In genomic region chr12:75725505-75726120, GRCh38 we compare ENCODE assay signal across 10 cellular contexts.
DNase-seq lines count a peak whose midpoint lies in the region; ATAC-seq and TF ChIP-seq lines count a peak whose summit lies in the region.
"Had no signal": no experiment of that assay in that cellular context is flagged by ENCODE, and none has a peak within 500 bp of the region (broad histone marks: within the 10 kb centered on the region; RNA-seq: fewer than 3 reads in every experiment).

No MANE protein-coding gene starts in this region.

- H3K36me3 Mint-ChIP-seq in MCF 10A (ENCODE audit: insufficient read depth, unreplicated experiment): no peaks in the 10 kb centered on the region
- H3K36me3 Mint-ChIP-seq: T-cell had no signal

- no peak overlapping the region for H3K4me3 ChIP-seq in breast epithelium
- H3K4me3 ChIP-seq in Panc1 (ENCODE audit: low read depth in 2 of 2, low read length in 2 of 2): 0 out of 4 replicates have a peak overlapping the region, but pooled peaks of 1 of the 2 experiments have one; percentile 2
- H3K4me3 ChIP-seq in fibroblast of the aortic adventitia (ENCODE audit: low read depth, low read length): no peak overlapping the region
- H3K4me3 ChIP-seq in transverse colon: no peak overlapping the region

- DNase-seq in MCF 10A (ENCODE audit: unreplicated experiment) (peak; percentile 79), breast epithelium (ENCODE audit: low spot score in 2 of 2) (no peak), Panc1 (ENCODE audit: low read depth, low spot score) (no peak), fibroblast of the aortic adventitia (ENCODE audit: low read depth) (peak; percentile 75), transverse colon (no peak), GM13976 (ENCODE audit: low spot score) (no peak)
- no peak for DNase-seq in effector CD4-positive, alpha-beta T cell
- no peak for DNase-seq in activated CD4-positive, alpha-beta T cell treated with anti-CD3 and anti-CD28 coated beads for 1 hour
- DNase-seq: stimulated activated CD4-positive, alpha-beta T cell treated with anti-CD3 and anti-CD28 coated beads, Interleukin-4, amount 100 ng/mL, for 24 hours; T-cell had no signal

- H3K27me3 Mint-ChIP-seq in MCF 10A (ENCODE audit: insufficient read depth, unreplicated experiment): no peaks in the 10 kb centered on the region
- H3K27me3 Mint-ChIP-seq: T-cell had no signal

- in situ Hi-C loops in Panc1 (cut with HindIII; ENCODE audit: low pct_unique_long_range_greater_than_20kb, low sequenced_read_pairs) (no loop called here), transverse colon (cut with MboI; ENCODE audit: low pct_ligation_motif_present in 1 of 4, low pct_unique_long_range_greater_than_20kb in 1 of 4, low sequenced_read_pairs in 3 of 4) (no loop called here), GM13976 (cut with MboI; ENCODE audit: low sequenced_read_pairs, unreplicated experiment) (no loop called here)

- WGBS in transverse colon (ENCODE audit: low coverage in 1 of 2), 2 donors: 42 to 60% methylated on average over 3 of the region's 3 CpGs

- peaks cover 45% of the 10 kb centered on the region for H3K4me1 Mint-ChIP-seq in MCF 10A (ENCODE audit: insufficient read depth, unreplicated experiment)

- no peak for TF ChIP-seq CTCF in MCF 10A (IDR thresholded peaks at IDR 0.05; ENCODE audit: unreplicated experiment)
- no peak for TF ChIP-seq CTCF in breast epithelium (IDR thresholded peaks at IDR 0.05)
- peak; percentile 37 for TF ChIP-seq CTCF in Panc1 (IDR thresholded peaks at IDR 0.05)
- no peak for TF ChIP-seq CTCF in fibroblast of the aortic adventitia (IDR thresholded peaks at IDR 0.05; ENCODE audit: insufficient read depth, low read length)
- TF ChIP-seq CTCF in transverse colon (IDR thresholded peaks at IDR 0.05): no peak
- no peak for TF ChIP-seq CTCF in GM13976 (IDR thresholded peaks at IDR 0.05; ENCODE audit: borderline replicate concordance, control extremely low read depth, extremely low read depth, insufficient read depth, missing control alignments)

- CTCF ChIA-PET in MCF 10A (lab: Yijun Ruan, JAX) (interaction anchor here (0.6 to 1.4 kb wide), 10 partner anchors 11 to 542 kb away, joined by 3 to 6 read pairs (median 4); no protein-coding TSS in a partner anchor), Panc1 (lab: Charles Lee) (no interaction called here)

- POLR2A ChIA-PET in MCF 10A (lab: Yijun Ruan, JAX) (interaction anchor here (0.8 to 2.5 kb wide), 9 partner anchors 9 to 306 kb away, joined by 3 to 17 read pairs (median 4); partner anchors contain the start of gene PHLDA1), Panc1 (lab: Charles Lee) (interaction anchor here (0.6 kb wide), 1 partner anchor 53 kb away, joined by 9 read pairs; no protein-coding TSS in a partner anchor)

- H3K27ac Mint-ChIP-seq in MCF 10A (ENCODE audit: low read depth, unreplicated experiment): peak overlapping the region; percentile 54
- H3K27ac Mint-ChIP-seq: T-cell had no signal

- H3K27ac ChIP-seq in breast epithelium (no peak overlapping the region), Panc1 (ENCODE audit: low read length) (peak overlapping the region; percentile 100), transverse colon (peak overlapping the region; percentile 27 to 71 (median 48))

- H3K9me3 ChIP-seq in breast epithelium: no peaks in the 10 kb centered on the region
- H3K9me3 ChIP-seq in Panc1 (ENCODE audit: control insufficient read depth, insufficient read depth, low read depth, low read length): peaks cover 20% of the 10 kb centered on the region; the same call in 1 of the 2 replicates
- no peaks in the 10 kb centered on the region for H3K9me3 ChIP-seq in transverse colon

- no peaks in the 10 kb centered on the region for H3K27me3 ChIP-seq in breast epithelium
- no peaks in the 10 kb centered on the region for H3K27me3 ChIP-seq in Panc1 (ENCODE audit: control insufficient read depth, insufficient read depth, low read length)
- no peaks in the 10 kb centered on the region for H3K27me3 ChIP-seq in transverse colon

- H3K36me3 ChIP-seq in breast epithelium (no peaks in the 10 kb centered on the region), Panc1 (ENCODE audit: control insufficient read depth, insufficient read depth, low read length) (no peaks in the 10 kb centered on the region), transverse colon (no peaks in the 10 kb centered on the region)

- BruUV-seq in MCF 10A (replicated peaks; lab: Mats Ljungman, UMichigan): no TSS peak
- BruUV-seq in Panc1 (replicated peaks; lab: Mats Ljungman, UMichigan): TSS peak; percentile 79

- no peak for TF ChIP-seq EP300 in transverse colon (IDR thresholded peaks at IDR 0.05; ENCODE audit: low read depth)

- H3K4me1 ChIP-seq in breast epithelium: peaks cover 7 to 21% of the 10 kb centered on the region in 2 donors
- H3K4me1 ChIP-seq in Panc1 (ENCODE audit: control insufficient read depth, insufficient read depth, low read length): peaks cover 56% of the 10 kb centered on the region
- peaks cover 9 to 32% (median 17%) of the 10 kb centered on the region in 4 donors for H3K4me1 ChIP-seq in transverse colon

- no peaks in the 10 kb centered on the region for H3K9me3 Mint-ChIP-seq in MCF 10A (ENCODE audit: unreplicated experiment)
- H3K9me3 Mint-ChIP-seq: T-cell had no signal

- TF ChIP-seq POLR2A in breast epithelium (IDR thresholded peaks at IDR 0.05) (no peak), transverse colon (IDR thresholded peaks at IDR 0.05) (no peak)

- ATAC-seq in Panc1: peak; percentile 83
- ATAC-seq: T-cell had no signal

- intact Hi-C loops in MCF 10A (cut with micrococcal nuclease) (loop anchor here (5.0 to 10.0 kb wide), 3 partner anchors 63 to 309 kb away; partner anchors contain the start of gene PHLDA1), breast epithelium (cut with DNase I; ENCODE audit: low total_unique reads) (no loop called here), Panc1 (cut with micrococcal nuclease; ENCODE audit: unreplicated experiment) (loop anchor here (2.0 to 10.0 kb wide), 2 partner anchors 139 to 257 kb away; no protein-coding TSS in a partner anchor), transverse colon (cut with DNase I; ENCODE audit: low total_unique reads) (no loop called here)

- H3K4me3 Mint-ChIP-seq in MCF 10A (ENCODE audit: unreplicated experiment): peak overlapping the region; percentile 9
- H3K4me3 Mint-ChIP-seq: T-cell had no signal

Comparison
In these comparisons a context has a peak if more than half of its experiments do, and no peak if none do; other contexts are left out.
1. DNase-seq: peak in MCF 10A (single experiment) and fibroblast of the aortic adventitia (single experiment); none in breast epithelium (0 of 2), Panc1 (single experiment), transverse colon (single experiment), GM13976 (single experiment), effector CD4-positive, alpha-beta T cell (single experiment) and activated CD4-positive, alpha-beta T cell treated with anti-CD3 and anti-CD28 coated beads for 1 hour (single experiment).
2. intact Hi-C loops: an anchor here in MCF 10A (5.0 to 10.0 kb wide) and Panc1 (2.0 to 10.0 kb wide); none called in breast epithelium and transverse colon.
3. H3K27ac ChIP-seq: peak in Panc1 (single experiment) and transverse colon (4 of 4); none in breast epithelium (0 of 2).